Comparison of ENCODE assay signal across 11 cellular contexts in the genomic region with DNA sequence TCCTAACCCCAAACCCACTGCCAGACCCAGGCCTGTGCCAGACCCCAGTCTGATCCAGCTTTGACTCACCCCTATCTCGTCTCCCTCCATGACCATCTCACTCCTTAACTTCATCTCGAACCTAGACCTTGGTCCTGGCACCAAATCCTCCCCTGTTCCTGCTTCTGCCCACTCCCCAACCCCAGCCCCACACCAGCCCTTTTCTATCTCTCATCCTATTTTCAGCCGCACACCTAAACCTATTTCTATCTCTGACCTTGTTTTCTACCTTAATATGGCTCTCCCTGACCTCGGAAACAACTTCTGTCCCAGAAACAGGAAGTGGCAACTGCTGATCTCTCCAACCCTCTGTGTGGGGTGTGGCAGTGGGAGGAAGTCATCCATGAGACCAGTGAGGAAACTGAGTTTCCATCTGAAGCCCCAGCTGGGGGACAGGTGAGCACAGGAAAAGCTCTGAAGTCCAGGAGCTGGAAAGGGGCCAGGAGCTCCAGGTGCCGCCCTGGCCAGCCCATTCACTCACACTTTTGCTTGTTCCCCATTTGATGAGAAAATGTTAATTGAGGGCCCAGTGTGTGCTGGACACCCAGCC. TPM values are rescaled to one million over a fixed set of nuclear protein-coding genes. Genes with fewer than 3 reads are reported as not detected.
DNase-seq lines count a peak whose midpoint lies in the region; ATAC-seq and TF ChIP-seq lines count a peak whose summit lies in the region.
"Had no signal": no experiment of that assay in that cellular context is flagged by ENCODE, and none has a peak within 500 bp of the region (broad histone marks: within the 10 kb centered on the region; RNA-seq: fewer than 3 reads in every experiment).

No MANE protein-coding gene starts in this region.

- no peaks in the 10 kb centered on the region for H3K9me3 ChIP-seq in endodermal cell (ENCODE audit: control insufficient read depth, low read length)
- H3K9me3 ChIP-seq: testis had no signal

- peaks cover 4% of the 10 kb centered on the region for H3K27me3 Mint-ChIP-seq in activated naive CD8-positive, alpha-beta T cell treated with anti-CD3 and anti-CD28 coated beads for 36 hours
- no peaks in the 10 kb centered on the region for H3K27me3 Mint-ChIP-seq in stimulated activated naive CD8-positive, alpha-beta T cell treated with anti-CD3 and anti-CD28 coated beads, Interleukin-15, amount 100 ng/mL, for 72 hours
- H3K27me3 Mint-ChIP-seq in mesothelial cell of epicardium (ENCODE audit: low read depth) (peaks cover 28% of the 10 kb centered on the region), endodermal cell (ENCODE audit: insufficient read depth) (peaks cover 9% of the 10 kb centered on the region)

- H3K4me1 ChIP-seq in endodermal cell (ENCODE audit: control insufficient read depth, insufficient read depth, low read length) = no peaks in the 10 kb centered on the region
- H3K4me1 ChIP-seq: testis had no signal

- no peaks in the 10 kb centered on the region for H3K36me3 Mint-ChIP-seq in activated naive CD8-positive, alpha-beta T cell treated with anti-CD3 and anti-CD28 coated beads for 36 hours
- H3K36me3 Mint-ChIP-seq in mesothelial cell of epicardium (no peaks in the 10 kb centered on the region), endodermal cell (ENCODE audit: low read depth) (no peaks in the 10 kb centered on the region)

- H3K27ac Mint-ChIP-seq in activated naive CD8-positive, alpha-beta T cell treated with anti-CD3 and anti-CD28 coated beads for 36 hours = peak overlapping the region; percentile 54
- H3K27ac Mint-ChIP-seq in stimulated activated naive CD8-positive, alpha-beta T cell treated with anti-CD3 and anti-CD28 coated beads, Interleukin-15, amount 100 ng/mL, for 72 hours = peak overlapping the region; percentile 62 to 92
- H3K27ac Mint-ChIP-seq in mesothelial cell of epicardium = no peak overlapping the region
- no peak overlapping the region for H3K27ac Mint-ChIP-seq in endodermal cell

- no peak overlapping the region for H3K27ac ChIP-seq in endodermal cell (ENCODE audit: low read depth, low read length)
- H3K27ac ChIP-seq: C4-2B, testis had no signal

- no peak for TF ChIP-seq CTCF in mesothelial cell of epicardium (IDR thresholded peaks at IDR 0.05; ENCODE audit: unreplicated experiment)
- no peak for TF ChIP-seq CTCF in endodermal cell (conservative IDR thresholded peaks at IDR 0.05)

- H3K9me3 Mint-ChIP-seq in activated naive CD8-positive, alpha-beta T cell treated with anti-CD3 and anti-CD28 coated beads for 36 hours = no peaks in the 10 kb centered on the region
- no peaks in the 10 kb centered on the region for H3K9me3 Mint-ChIP-seq in stimulated activated naive CD8-positive, alpha-beta T cell treated with anti-CD3 and anti-CD28 coated beads, Interleukin-15, amount 100 ng/mL, for 72 hours
- H3K9me3 Mint-ChIP-seq in mesothelial cell of epicardium (no peaks in the 10 kb centered on the region), endodermal cell (no peaks in the 10 kb centered on the region)

- WGBS in endodermal cell (ENCODE audit: insufficient coverage in 1 of 2, insufficient read length in 1 of 2), 2 experiments = 89% methylated on average over 5 of the region's 5 CpGs; no CpG with 5 or more reads in 1 of the 2 experiments

- ATAC-seq in Right ventricle myocardium inferior = no peak
- ATAC-seq in left cardiac atrium = no peak
- peak; percentile 75 for ATAC-seq in stimulated activated naive CD8-positive, alpha-beta T cell treated with anti-CD3 and anti-CD28 coated beads, Interleukin-15, amount 100 ng/mL, for 72 hours
- ATAC-seq in HG03460 (IDR thresholded peaks at IDR 0.05; ENCODE audit: unreplicated experiment) = no peak

- no peak overlapping the region for H3K4me3 ChIP-seq in endodermal cell (ENCODE audit: low read length)
- H3K4me3 ChIP-seq: testis had no signal

- no peaks in the 10 kb centered on the region for H3K36me3 ChIP-seq in endodermal cell (ENCODE audit: control insufficient read depth, insufficient read depth, low read length)

- H3K4me1 Mint-ChIP-seq in activated naive CD8-positive, alpha-beta T cell treated with anti-CD3 and anti-CD28 coated beads for 36 hours = peaks cover 41% of the 10 kb centered on the region
- H3K4me1 Mint-ChIP-seq in stimulated activated naive CD8-positive, alpha-beta T cell treated with anti-CD3 and anti-CD28 coated beads, Interleukin-15, amount 100 ng/mL, for 72 hours = peaks cover 46% of the 10 kb centered on the region
- H3K4me1 Mint-ChIP-seq in mesothelial cell of epicardium (peaks cover 23% of the 10 kb centered on the region), endodermal cell (peaks cover 10% of the 10 kb centered on the region)

- no peak overlapping the region for H3K9ac ChIP-seq in endodermal cell (ENCODE audit: extremely low read depth, low read length, poor library complexity, severe bottlenecking)

- no peaks in the 10 kb centered on the region for H3K27me3 ChIP-seq in endodermal cell (ENCODE audit: control insufficient read depth, insufficient read depth, low read length, poor library complexity, severe bottlenecking)
- H3K27me3 ChIP-seq: testis had no signal

- DNase-seq in Right ventricle myocardium inferior (ENCODE audit: missing footprints) (peak; percentile 17), left cardiac atrium (no peak), NOMO-1 (lab: John Stamatoyannopoulos, UW; ENCODE audit: unreplicated experiment in 2 of 2) (peak; percentile 55 to 77), mesothelial cell of epicardium (ENCODE audit: low spot score in 2 of 2, unreplicated experiment in 2 of 2) (no peak), endodermal cell (no peak)
- no peak for DNase-seq in activated naive CD8-positive, alpha-beta T cell treated with anti-CD3 and anti-CD28 coated beads for 36 hours
- no peak for DNase-seq in stimulated activated naive CD8-positive, alpha-beta T cell treated with anti-CD3 and anti-CD28 coated beads, Interleukin-15, amount 100 ng/mL, for 72 hours
- DNase-seq: cerebellar nuclear complex, testis had no signal

- intact Hi-C loops in Right ventricle myocardium inferior (cut with DNase I) (no loop called here), left cardiac atrium (cut with DNase I) (loop anchor here in 1 of 2 donors (10.0 kb wide), 1 partner anchor 125 kb away; no protein-coding TSS in a partner anchor)

- peak overlapping the region; percentile 44 for H3K4me3 Mint-ChIP-seq in activated naive CD8-positive, alpha-beta T cell treated with anti-CD3 and anti-CD28 coated beads for 36 hours
- peak overlapping the region; percentile 58 for H3K4me3 Mint-ChIP-seq in stimulated activated naive CD8-positive, alpha-beta T cell treated with anti-CD3 and anti-CD28 coated beads, Interleukin-15, amount 100 ng/mL, for 72 hours
- H3K4me3 Mint-ChIP-seq in mesothelial cell of epicardium = no peak overlapping the region
- no peak overlapping the region for H3K4me3 Mint-ChIP-seq in endodermal cell

RNA-seq across cellular contexts. Expression of a gene that starts 13.7 kb away (rescaled TPM):
- total RNA-seq in Right ventricle myocardium inferior (not detected), left cardiac atrium (not detected), mesothelial cell of epicardium (not detected in 3 replicates), endodermal cell (not detected)
- total RNA-seq in activated naive CD8-positive, alpha-beta T cell treated with anti-CD3 and anti-CD28 coated beads for 36 hours = not detected
- polyA plus RNA-seq in endodermal cell (2013, experiment 1 of 2) = 0.64 TPM
- 0.79 TPM for polyA plus RNA-seq in endodermal cell (2013, experiment 2 of 2)
- total RNA-seq: testis had no signal

RNA-seq across cellular contexts. Expression of a gene that starts 15.7 kb away (rescaled TPM):
- not detected for total RNA-seq in Right ventricle myocardium inferior
- not detected for total RNA-seq in left cardiac atrium
- total RNA-seq in activated naive CD8-positive, alpha-beta T cell treated with anti-CD3 and anti-CD28 coated beads for 36 hours = not detected
- total RNA-seq in mesothelial cell of epicardium = not detected in 3 replicates
- under 1 TPM in 1 of 2 donors, not detected in 1; 0.18 TPM for total RNA-seq in endodermal cell
- 0.53 TPM for polyA plus RNA-seq in endodermal cell (2013, experiment 1 of 2)
- polyA plus RNA-seq in endodermal cell (2013, experiment 2 of 2) = 0.41 TPM

RNA-seq across cellular contexts. Expression of a gene that starts 21.5 kb away (rescaled TPM):
- total RNA-seq in Right ventricle myocardium inferior = not detected
- not detected for total RNA-seq in left cardiac atrium
- 1 to 10 TPM in 1 of 2 experiments, under 1 TPM in 1; 0.45 to 1.1 TPM for total RNA-seq in activated naive CD8-positive, alpha-beta T cell treated with anti-CD3 and anti-CD28 coated beads for 36 hours
- not detected in 3 replicates for total RNA-seq in mesothelial cell of epicardium
- total RNA-seq in endodermal cell = under 1 TPM in 1 of 2 donors, not detected in 1; 0.13 TPM
- not detected for polyA plus RNA-seq in endodermal cell (2013, experiment 1 of 2)
- not detected for polyA plus RNA-seq in endodermal cell (2013, experiment 2 of 2)

RNA-seq across cellular contexts. Expression of a gene that starts 31.8 kb away (rescaled TPM):
- total RNA-seq in Right ventricle myocardium inferior = 1.8 TPM
- total RNA-seq in left cardiac atrium = 1 to 10 TPM; 1.7 to 2.5 TPM
- not detected for total RNA-seq in activated naive CD8-positive, alpha-beta T cell treated with anti-CD3 and anti-CD28 coated beads for 36 hours
- 0.34 to 0.45 TPM (median 0.35 TPM) in 3 replicates for total RNA-seq in mesothelial cell of epicardium
- total RNA-seq in endodermal cell = under 1 TPM; 0.22 to 0.33 TPM
- polyA plus RNA-seq in endodermal cell (2013, experiment 1 of 2) = 1.00 TPM
- 1.1 TPM for polyA plus RNA-seq in endodermal cell (2013, experiment 2 of 2)

RNA-seq across cellular contexts. Expression of a gene that starts 42.1 kb away (rescaled TPM):
- total RNA-seq in Right ventricle myocardium inferior (32.4 TPM), left cardiac atrium (10 to 100 TPM; 32.2 to 42.5 TPM), mesothelial cell of epicardium (83.6 to 84.6 TPM (median 83.7 TPM) in 3 replicates), endodermal cell (100 to 1,000 TPM; 128 to 133 TPM)
- total RNA-seq in activated naive CD8-positive, alpha-beta T cell treated with anti-CD3 and anti-CD28 coated beads for 36 hours = 100 to 1,000 TPM; 140 to 141 TPM
- polyA plus RNA-seq in endodermal cell (2013, experiment 1 of 2) = 100 TPM
- 90.8 TPM for polyA plus RNA-seq in endodermal cell (2013, experiment 2 of 2)

Comparison
In these comparisons a context has a peak if more than half of its experiments do, and no peak if none do; other contexts are left out.
1. DNase-seq: peak in Right ventricle myocardium inferior (single experiment) and NOMO-1 (2 of 2); none in left cardiac atrium (single experiment), activated naive CD8-positive, alpha-beta T cell treated with anti-CD3 and anti-CD28 coated beads for 36 hours (single experiment), stimulated activated naive CD8-positive, alpha-beta T cell treated with anti-CD3 and anti-CD28 coated beads, Interleukin-15, amount 100 ng/mL, for 72 hours (0 of 2), mesothelial cell of epicardium (0 of 2) and endodermal cell (single experiment).
2. H3K27ac Mint-ChIP-seq: peak in activated naive CD8-positive, alpha-beta T cell treated with anti-CD3 and anti-CD28 coated beads for 36 hours (single experiment) and stimulated activated naive CD8-positive, alpha-beta T cell treated with anti-CD3 and anti-CD28 coated beads, Interleukin-15, amount 100 ng/mL, for 72 hours (2 of 2); none in mesothelial cell of epicardium (single experiment) and endodermal cell (single experiment).
3. H3K4me3 Mint-ChIP-seq: peak in activated naive CD8-positive, alpha-beta T cell treated with anti-CD3 and anti-CD28 coated beads for 36 hours (single experiment) and stimulated activated naive CD8-positive, alpha-beta T cell treated with anti-CD3 and anti-CD28 coated beads, Interleukin-15, amount 100 ng/mL, for 72 hours (2 of 2); none in mesothelial cell of epicardium (single experiment) and endodermal cell (single experiment).